ENCODE assay signal across 8 cellular contexts in genomic region chr19:38975861-38976271, GRCh38. TPM values are rescaled to one million over a fixed set of nuclear protein-coding genes. Genes with fewer than 3 reads are reported as not detected.
DNase-seq lines count a peak whose midpoint lies in the region; ATAC-seq and TF ChIP-seq lines count a peak whose summit lies in the region.

No MANE protein-coding gene starts in this region.

- H3K4me1 Mint-ChIP-seq in activated T-helper 1 cell treated with anti-CD3 and anti-CD28 coated beads, Interleukin-12 subunit alpha, Interleukin-12 subunit beta, Interleukin-2, Interleukin-4 antibody, amounts not matched to agents 30 ng/mL and 10 ng/mL and 1 ng/mL, durations not matched to agents 14 hours and 24 hours and 36 hours (ENCODE audit: low read depth) = peaks cover 23% of the 10 kb centered on the region

- peaks cover 5% of the 10 kb centered on the region for H3K9me3 Mint-ChIP-seq in activated T-helper 1 cell treated with anti-CD3 and anti-CD28 coated beads, Interleukin-12 subunit alpha, Interleukin-12 subunit beta, Interleukin-2, Interleukin-4 antibody, amounts not matched to agents 30 ng/mL and 10 ng/mL and 1 ng/mL, durations not matched to agents 14 hours and 24 hours and 36 hours

- intact Hi-C loops in activated T-helper 1 cell treated with anti-CD3 and anti-CD28 coated beads, Interleukin-12 subunit alpha, Interleukin-12 subunit beta, Interleukin-2, Interleukin-4 antibody, amounts not matched to agents 30 ng/mL and 10 ng/mL and 1 ng/mL, durations not matched to agents 14 hours and 24 hours and 36 hours (cut with micrococcal nuclease) = loop anchor here (10.0 kb wide), 1 partner anchor 359 kb away; the partner anchor contains the start of gene GMFG
- intact Hi-C loops in left ventricle myocardium superior (cut with micrococcal nuclease) = no loop called here

- H3K36me3 ChIP-seq in H7 (replicated peaks; ENCODE audit: control insufficient read depth, insufficient read depth, low read length) = no peaks in the 10 kb centered on the region

- no peak overlapping the region for H3K27ac Mint-ChIP-seq in activated T-helper 1 cell treated with anti-CD3 and anti-CD28 coated beads, Interleukin-12 subunit alpha, Interleukin-12 subunit beta, Interleukin-2, Interleukin-4 antibody, amounts not matched to agents 30 ng/mL and 10 ng/mL and 1 ng/mL, durations not matched to agents 14 hours and 24 hours and 36 hours

- ATAC-seq in left ventricle myocardium superior (peak; percentile 57), GM21360 (IDR thresholded peaks at IDR 0.05; ENCODE audit: unreplicated experiment) (no peak), HG02938 (IDR thresholded peaks at IDR 0.05; ENCODE audit: unreplicated experiment) (no peak)

- H3K36me3 Mint-ChIP-seq in activated T-helper 1 cell treated with anti-CD3 and anti-CD28 coated beads, Interleukin-12 subunit alpha, Interleukin-12 subunit beta, Interleukin-2, Interleukin-4 antibody, amounts not matched to agents 30 ng/mL and 10 ng/mL and 1 ng/mL, durations not matched to agents 14 hours and 24 hours and 36 hours (ENCODE audit: low read depth) = no peaks in the 10 kb centered on the region

- H3K27me3 ChIP-seq in H7 (ENCODE audit: control insufficient read depth, insufficient read depth, low read length) = no peaks in the 10 kb centered on the region

- DNase-seq in H7 (no peak), left ventricle myocardium superior (no peak), retinal pigment epithelial cell (ENCODE audit: low read depth) (no peak), retina (no peak), NCI-H510A (lab: John Stamatoyannopoulos, UW) (no peak)
- DNase-seq in activated T-helper 1 cell treated with anti-CD3 and anti-CD28 coated beads, Interleukin-12 subunit alpha, Interleukin-12 subunit beta, Interleukin-2, Interleukin-4 antibody, amounts not matched to agents 30 ng/mL and 10 ng/mL and 1 ng/mL, durations not matched to agents 14 hours and 24 hours and 36 hours (ENCODE audit: low spot score) = no peak

- peak overlapping the region; percentile 91 for H3K4me3 ChIP-seq in H7 (ENCODE audit: insufficient read depth, low read depth, low read length)
- H3K4me3 ChIP-seq in retinal pigment epithelial cell (ENCODE audit: low read length) = peak overlapping the region; percentile 53

- TF ChIP-seq CTCF in retinal pigment epithelial cell (conservative IDR thresholded peaks at IDR 0.05; ENCODE audit: low read depth, low read length) = no peak

- H3K4me3 Mint-ChIP-seq in activated T-helper 1 cell treated with anti-CD3 and anti-CD28 coated beads, Interleukin-12 subunit alpha, Interleukin-12 subunit beta, Interleukin-2, Interleukin-4 antibody, amounts not matched to agents 30 ng/mL and 10 ng/mL and 1 ng/mL, durations not matched to agents 14 hours and 24 hours and 36 hours = peak overlapping the region; percentile 69

- peaks cover 24% of the 10 kb centered on the region for H3K27me3 Mint-ChIP-seq in activated T-helper 1 cell treated with anti-CD3 and anti-CD28 coated beads, Interleukin-12 subunit alpha, Interleukin-12 subunit beta, Interleukin-2, Interleukin-4 antibody, amounts not matched to agents 30 ng/mL and 10 ng/mL and 1 ng/mL, durations not matched to agents 14 hours and 24 hours and 36 hours (ENCODE audit: insufficient read depth)

RNA-seq across cellular contexts. Expression of gene FBXO17, which starts 0.3 kb away (rescaled TPM):
- total RNA-seq in H7 (2014; rRNA removed; shearing (Covaris generic)) = 22.2 and 25.3 TPM in 2 replicates
- total RNA-seq in activated T-helper 1 cell treated with anti-CD3 and anti-CD28 coated beads, Interleukin-12 subunit alpha, Interleukin-12 subunit beta, Interleukin-2, Interleukin-4 antibody, amounts not matched to agents 30 ng/mL and 10 ng/mL and 1 ng/mL, durations not matched to agents 14 hours and 24 hours and 36 hours = 0.10 TPM in 1 of 2 replicates, not detected in the other
- total RNA-seq in left ventricle myocardium superior = 1.7 TPM

RNA-seq across cellular contexts. Expression of gene MRPS12, which starts 45.1 kb away (rescaled TPM):
- total RNA-seq in H7 (2014; rRNA removed; shearing (Covaris generic)) = 106 and 115 TPM in 2 replicates
- total RNA-seq in activated T-helper 1 cell treated with anti-CD3 and anti-CD28 coated beads, Interleukin-12 subunit alpha, Interleukin-12 subunit beta, Interleukin-2, Interleukin-4 antibody, amounts not matched to agents 30 ng/mL and 10 ng/mL and 1 ng/mL, durations not matched to agents 14 hours and 24 hours and 36 hours = 118 and 120 TPM in 2 replicates
- 71.9 TPM for total RNA-seq in left ventricle myocardium superior

RNA-seq across cellular contexts. Expression of gene SARS2, which starts 45.3 kb away (rescaled TPM):
- total RNA-seq in H7 (2014; rRNA removed; shearing (Covaris generic)) = 65.9 and 75.6 TPM in 2 replicates
- 36.5 and 38.4 TPM in 2 replicates for total RNA-seq in activated T-helper 1 cell treated with anti-CD3 and anti-CD28 coated beads, Interleukin-12 subunit alpha, Interleukin-12 subunit beta, Interleukin-2, Interleukin-4 antibody, amounts not matched to agents 30 ng/mL and 10 ng/mL and 1 ng/mL, durations not matched to agents 14 hours and 24 hours and 36 hours
- total RNA-seq in left ventricle myocardium superior = 13.2 TPM

RNA-seq across cellular contexts. Expression of gene FBXO27, which starts 56.5 kb away (rescaled TPM):
- total RNA-seq in H7 (2014; rRNA removed; shearing (Covaris generic)) = 4.0 and 5.5 TPM in 2 replicates
- total RNA-seq in activated T-helper 1 cell treated with anti-CD3 and anti-CD28 coated beads, Interleukin-12 subunit alpha, Interleukin-12 subunit beta, Interleukin-2, Interleukin-4 antibody, amounts not matched to agents 30 ng/mL and 10 ng/mL and 1 ng/mL, durations not matched to agents 14 hours and 24 hours and 36 hours = 0.12 and 0.54 TPM in 2 replicates
- total RNA-seq in left ventricle myocardium superior = 9.7 TPM
